In the genomic region with DNA sequence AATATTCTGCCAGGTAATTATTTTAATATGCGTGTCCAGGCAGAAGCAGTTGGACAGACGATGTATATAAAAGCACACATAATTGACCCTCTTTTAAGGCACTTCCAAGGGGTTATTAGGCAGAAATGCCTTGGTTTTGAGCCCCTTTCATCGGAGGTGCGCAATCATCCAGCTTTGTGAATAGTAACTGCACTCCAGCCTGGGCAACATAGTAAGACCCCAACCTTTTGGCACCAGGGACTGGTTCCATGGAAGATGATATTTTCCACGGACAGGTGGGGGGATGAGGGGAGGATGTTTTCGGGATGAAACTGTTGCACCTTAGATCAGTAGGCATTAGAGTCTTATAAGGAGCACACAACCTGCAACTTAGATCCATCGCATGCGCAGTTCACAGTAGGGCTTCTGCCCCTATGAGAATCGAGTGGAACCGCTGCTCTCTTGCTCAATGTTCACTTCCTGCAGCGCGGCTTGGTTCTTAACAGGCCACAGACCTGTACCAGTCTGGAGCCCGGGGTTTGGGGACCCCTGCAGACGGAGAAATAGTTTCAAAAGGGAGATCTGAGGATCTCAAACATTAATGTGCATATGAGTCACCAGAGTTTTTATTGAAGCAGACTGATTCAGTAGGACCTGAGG, we compare ENCODE assay signal across 9 cellular contexts. TPM values are rescaled to one million over a fixed set of nuclear protein-coding genes. Genes with fewer than 3 reads are reported as not detected.
DNase-seq lines count a peak whose midpoint lies in the region; TF ChIP-seq lines count a peak whose summit lies in the region.
"Had no signal": no experiment of that assay in that cellular context is flagged by ENCODE, and none has a peak within 500 bp of the region (broad histone marks: within the 10 kb centered on the region; RNA-seq: fewer than 3 reads in every experiment).

No MANE protein-coding gene starts in this region.

- H3K4me3 ChIP-seq in left ventricle myocardium inferior (peak overlapping the region; percentile 79), right atrium auricular region (no peak overlapping the region), duodenal mucosa (ENCODE audit: low read depth in 1 of 2, low read length in 2 of 2) (peak overlapping the region; percentile 56 to 72)

- H3K36me3 ChIP-seq in left ventricle myocardium inferior (no peaks in the 10 kb centered on the region), right atrium auricular region (no peaks in the 10 kb centered on the region), duodenal mucosa (ENCODE audit: control insufficient read depth in 1 of 2, insufficient read depth in 2 of 2, low read length in 2 of 2) (no peaks in the 10 kb centered on the region)

- H3K27ac ChIP-seq in left ventricle myocardium inferior (replicated peaks): no peak overlapping the region
- no peak overlapping the region for H3K27ac ChIP-seq in right atrium auricular region
- no peak overlapping the region for H3K27ac ChIP-seq in duodenal mucosa (ENCODE audit: low read depth, low read length)
- H3K27ac ChIP-seq: C4-2B had no signal

- DNase-seq in left ventricle myocardium inferior (no peak), right atrium auricular region (ENCODE audit: low spot score) (no peak), T-helper 9 cell (peak; percentile 42), Ammon's horn (ENCODE audit: low spot score) (no peak), NCI-H1417 (lab: John Stamatoyannopoulos, UW) (no peak), NCI-H187 (lab: John Stamatoyannopoulos, UW) (no peak)
- DNase-seq in stimulated activated CD4-positive, alpha-beta T cell treated with anti-CD3 and anti-CD28 coated beads, Interleukin-2, amount 100 ng/mL, for 4 hours (ENCODE audit: low read depth): peak; percentile 36

- peak overlapping the region in 1 of 2 donors; percentile 12 for H3K9ac ChIP-seq in duodenal mucosa (ENCODE audit: low read depth in 1 of 2, low read length in 2 of 2)

- intact Hi-C loops in left ventricle myocardium inferior (cut with micrococcal nuclease): no loop called here

- H3K4me1 ChIP-seq in left ventricle myocardium inferior (peaks cover 25% of the 10 kb centered on the region), right atrium auricular region (peaks cover 0 to 15% of the 10 kb centered on the region in 2 donors), duodenal mucosa (ENCODE audit: control insufficient read depth in 1 of 2, insufficient read depth in 2 of 2, low read length in 2 of 2) (peaks cover 13 to 23% of the 10 kb centered on the region in 2 donors)

- TF ChIP-seq CTCF in left ventricle myocardium inferior (IDR thresholded peaks at IDR 0.05; ENCODE audit: borderline replicate concordance) (no peak), right atrium auricular region (IDR thresholded peaks at IDR 0.05) (no peak)

- H3K9me3 ChIP-seq in left ventricle myocardium inferior (replicated peaks) (no peaks in the 10 kb centered on the region), right atrium auricular region (no peaks in the 10 kb centered on the region), duodenal mucosa (ENCODE audit: control insufficient read depth in 1 of 2, low read length in 2 of 2) (no peaks in the 10 kb centered on the region)

- H3K27me3 ChIP-seq in left ventricle myocardium inferior (ENCODE audit: low read depth) (peaks cover 79% of the 10 kb centered on the region), right atrium auricular region (peaks cover 0 to 4% of the 10 kb centered on the region in 2 donors), duodenal mucosa (ENCODE audit: control insufficient read depth in 1 of 2, insufficient read depth in 2 of 2, low read length in 2 of 2) (peaks cover 34% of the 10 kb centered on the region in 2 donors)

RNA-seq across cellular contexts. Expression of gene MCOLN2, which starts 1.8 kb away (rescaled TPM):
- total RNA-seq in left ventricle myocardium inferior (0.19 TPM), right atrium auricular region (under 1 TPM in 1 of 2 donors, not detected in 1; 0.90 TPM)

RNA-seq across cellular contexts. Expression of gene MCOLN3, which starts 49.5 kb away (rescaled TPM):
- total RNA-seq in left ventricle myocardium inferior (0.44 TPM), right atrium auricular region (1 to 10 TPM; 2.9 to 5.5 TPM)

Comparison
In these comparisons a context has a peak if more than half of its experiments do, and no peak if none do; other contexts are left out.
1. H3K4me3 ChIP-seq: peak in left ventricle myocardium inferior (single experiment) and duodenal mucosa (2 of 2); none in right atrium auricular region (0 of 2).
2. DNase-seq: peak in T-helper 9 cell (single experiment) and stimulated activated CD4-positive, alpha-beta T cell treated with anti-CD3 and anti-CD28 coated beads, Interleukin-2, amount 100 ng/mL, for 4 hours (single experiment); none in left ventricle myocardium inferior (single experiment), right atrium auricular region (single experiment), Ammon's horn (single experiment), NCI-H1417 (0 of 3) and NCI-H187 (0 of 2).